ENCODE assay signal across 1 cellular context in genomic region chr3:137163958-137164357, GRCh38.
A peak's percentile ranks its signal among the peaks of the same experiment; 100 is the strongest.
TF ChIP-seq lines count a peak whose summit lies in the region.

No MANE protein-coding gene starts in this region.

TF ChIP-seq in HepG2, 621 proteins besides CTCF, POLR2A, EP300 and RAD21:
- TF ChIP-seq ZBTB39 (CRISPR knock-in tag; IDR thresholded peaks at IDR 0.05) (no peak), MAFF (IDR thresholded peaks at IDR 0.05; ENCODE audit: low read depth, low read length) (peak; percentile 31; the same call in 1 of the 2 replicates), MAFK (conservative IDR thresholded peaks at IDR 0.05 in 1 of 2, IDR thresholded peaks at IDR 0.05 in 1 of 2; ENCODE audit: low read length in 2 of 2) (peak; percentile 44 to 66; a peak in 3 of 4 replicates)
TF ChIP-seq in HepG2: peak in this region for 2.
